8 cellular contexts compared by ENCODE assay signal in the genomic region with DNA sequence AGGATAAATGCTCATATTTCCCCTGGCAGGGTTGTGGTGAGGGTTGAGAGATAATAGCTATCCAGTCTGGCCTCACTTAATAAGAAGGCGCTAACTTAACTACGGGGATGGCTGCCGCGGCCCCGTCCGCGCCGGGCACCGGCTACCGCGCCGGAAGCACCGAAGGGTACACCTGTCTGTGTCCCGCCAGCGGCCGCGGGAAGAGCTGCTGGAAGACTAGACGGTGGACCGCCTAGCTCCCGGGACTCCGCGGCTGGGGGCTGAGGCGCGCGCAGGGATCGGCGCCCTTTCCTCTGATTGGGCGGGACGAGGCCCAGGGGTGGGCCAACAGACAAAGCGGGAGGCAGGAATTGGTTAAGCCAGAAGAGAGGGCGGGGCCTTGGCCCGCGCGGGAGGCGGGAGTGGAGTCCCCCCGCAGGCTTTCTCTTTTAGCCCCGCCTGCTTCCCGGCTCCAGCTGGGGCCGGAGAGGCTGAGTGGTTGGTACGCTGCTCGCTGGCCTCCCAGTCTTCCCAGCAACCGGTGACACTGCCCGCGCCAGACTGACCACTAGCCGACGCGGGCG. TPM values are rescaled to one million over a fixed set of nuclear protein-coding genes. Genes with fewer than 3 reads are reported as not detected.
DNase-seq lines count a peak whose midpoint lies in the region; ATAC-seq and TF ChIP-seq lines count a peak whose summit lies in the region.

A gene (plus strand): TSS at position 431 of the 563 bp plus-strand sequence. CDS start 9,051 bp downstream, outside the sequence.

- peaks cover 33% of the 10 kb centered on the region for H3K4me1 Mint-ChIP-seq in activated naive CD4-positive, alpha-beta T cell treated with anti-CD3 and anti-CD28 coated beads, Interleukin-2, amount 10 ng/mL, durations not matched to agents 7 days and 5 days

- TF ChIP-seq RAD21 in SK-N-SH (IDR thresholded peaks at IDR 0.05; ENCODE audit: low read length) = no peak

- no peak for TF ChIP-seq POLR2A in gastroesophageal sphincter (IDR thresholded peaks at IDR 0.05)

- H3F3A ChIP-seq in SK-N-SH (replicated peaks; ENCODE audit: insufficient read depth) = peaks cover 7% of the 10 kb centered on the region

- peaks cover 0 to under 1% of the 10 kb centered on the region in 2 experiments for H3K36me3 ChIP-seq in SK-N-SH (replicated peaks in 1 of 2; ENCODE audit: control insufficient read depth in 1 of 2, insufficient read depth in 2 of 2, low read length in 1 of 2)
- H3K36me3 ChIP-seq in gastroesophageal sphincter = peaks cover 0 to 4% of the 10 kb centered on the region in 2 donors

- H4K20me1 ChIP-seq in SK-N-SH (ENCODE audit: insufficient read depth) = no peaks in the 10 kb centered on the region

- H3K27me3 Mint-ChIP-seq in activated naive CD4-positive, alpha-beta T cell treated with anti-CD3 and anti-CD28 coated beads, Interleukin-2, amount 10 ng/mL, durations not matched to agents 7 days and 5 days = no peaks in the 10 kb centered on the region

- no peaks in the 10 kb centered on the region for H3K9me2 ChIP-seq in SK-N-SH

- no peaks in the 10 kb centered on the region for H3K9me3 Mint-ChIP-seq in activated naive CD4-positive, alpha-beta T cell treated with anti-CD3 and anti-CD28 coated beads, Interleukin-2, amount 10 ng/mL, durations not matched to agents 7 days and 5 days

- peak within 1 kb of the TSS; percentile 96 for H3K9ac ChIP-seq in SK-N-SH

- peak within 1 kb of the TSS; percentile 78 for H2AFZ ChIP-seq in SK-N-SH (ENCODE audit: low read depth)

- H3K4me3 ChIP-seq in SK-N-SH (ENCODE audit: low read depth in 2 of 2, low read length in 1 of 2) = peak within 1 kb of the TSS; percentile 76 to 85
- peak within 1 kb of the TSS; percentile 70 to 95 for H3K4me3 ChIP-seq in gastroesophageal sphincter

- H3K27me3 ChIP-seq in SK-N-SH (ENCODE audit: insufficient read depth) (no peaks in the 10 kb centered on the region), gastroesophageal sphincter (no peaks in the 10 kb centered on the region)

- H3K9me3 ChIP-seq in SK-N-SH (no peaks in the 10 kb centered on the region), gastroesophageal sphincter (no peaks in the 10 kb centered on the region)

- DNase-seq in GM10248 (ENCODE audit: extremely low spot score) = peak; percentile 96
- peak; percentile 99 for DNase-seq in NCI-H1092 (lab: John Stamatoyannopoulos, UW)
- peak; percentile 98 for DNase-seq in SK-N-SH
- peak; percentile 97 for DNase-seq in activated naive CD4-positive, alpha-beta T cell treated with anti-CD3 and anti-CD28 coated beads, Interleukin-2, amount 10 ng/mL, durations not matched to agents 7 days and 5 days
- DNase-seq in nucleus accumbens (lab: John Stamatoyannopoulos, UW) = peak; percentile 83 to 99 (median 97)
- peak; percentile 99 for DNase-seq in superior temporal gyrus (ENCODE audit: extremely low spot score)

- ATAC-seq in HG02610 (IDR thresholded peaks at IDR 0.05; ENCODE audit: unreplicated experiment) (peak; percentile 87), gastroesophageal sphincter (peak; percentile 95)

- H3K4me1 ChIP-seq in SK-N-SH (ENCODE audit: control insufficient read depth in 1 of 2, insufficient read depth in 2 of 2, low read depth in 1 of 2, low read length in 1 of 2) (peaks cover 9 to 12% of the 10 kb centered on the region in 2 experiments; a peak in 3 of 4 replicates), gastroesophageal sphincter (peaks cover 0 to 48% (median 22%) of the 10 kb centered on the region in 3 donors)

- peak within 1 kb of the TSS; percentile 98 for H3K27ac Mint-ChIP-seq in activated naive CD4-positive, alpha-beta T cell treated with anti-CD3 and anti-CD28 coated beads, Interleukin-2, amount 10 ng/mL, durations not matched to agents 7 days and 5 days

- H3K27ac ChIP-seq in SK-N-SH (ENCODE audit: low read depth in 2 of 2, low read length in 1 of 2) (peak within 1 kb of the TSS; percentile 96 to 98), gastroesophageal sphincter (peak within 1 kb of the TSS; percentile 97 to 100 (median 99))

- no peak within 1 kb of the TSS for H3K4me3 Mint-ChIP-seq in activated naive CD4-positive, alpha-beta T cell treated with anti-CD3 and anti-CD28 coated beads, Interleukin-2, amount 10 ng/mL, durations not matched to agents 7 days and 5 days

- TF ChIP-seq CTCF in GM10248 (IDR thresholded peaks at IDR 0.05; ENCODE audit: control extremely low read depth, extremely low read depth, low read depth, missing control alignments) (no peak), SK-N-SH (IDR thresholded peaks at IDR 0.05) (no peak), gastroesophageal sphincter (IDR thresholded peaks at IDR 0.05) (peak in 2 of 4 experiments; percentile 9 to 35)

- WGBS in SK-N-SH (ENCODE audit: low lambda C conversion rate) = 2% methylated on average over 22 of the region's 48 CpGs
- WGBS in gastroesophageal sphincter (ENCODE audit: low coverage in 1 of 2), 2 donors = 0% methylated on average over 2 of the region's 48 CpGs; no CpG with 5 or more reads in 1 of the 2 donors

- CTCF ChIA-PET in GM10248 (lab: Yijun Ruan, JAX) (interaction anchor here (0.9 to 5.7 kb wide), 6 partner anchors 11 to 215 kb away, joined by 3 to 78 read pairs (median 4); a partner anchor contains a TSS), SK-N-SH (lab: Yijun Ruan, JAX) (interaction anchor here (0.8 to 3.8 kb wide), 6 partner anchors 11 to 67 kb away, joined by 3 to 28 read pairs (median 5); a partner anchor contains a TSS)
- CTCF ChIA-PET in activated naive CD4-positive, alpha-beta T cell treated with anti-CD3 and anti-CD28 coated beads, Interleukin-2, amount 10 ng/mL, durations not matched to agents 7 days and 5 days (lab: Charles Lee) = interaction anchor here (2.4 to 3.2 kb wide), 2 partner anchors 11 to 21 kb away, joined by 10 to 22 read pairs; a partner anchor contains a TSS

- POLR2A ChIA-PET in GM10248 (lab: Yijun Ruan, JAX) = interaction anchor here (0.8 to 2.1 kb wide), 8 partner anchors 10 to 35 kb away, joined by 3 to 19 read pairs (median 5); a partner anchor contains a TSS
- POLR2A ChIA-PET in SK-N-SH (lab: Yijun Ruan, JAX) = interaction anchor here (0.7 to 2.9 kb wide), 6 partner anchors 10 to 36 kb away, joined by 3 to 23 read pairs (median 4); a partner anchor contains a TSS

- peaks cover 39% of the 10 kb centered on the region for H3K79me2 ChIP-seq in SK-N-SH (ENCODE audit: insufficient read depth)

- H3K36me3 Mint-ChIP-seq in activated naive CD4-positive, alpha-beta T cell treated with anti-CD3 and anti-CD28 coated beads, Interleukin-2, amount 10 ng/mL, durations not matched to agents 7 days and 5 days = peaks cover 8% of the 10 kb centered on the region

- peak within 1 kb of the TSS; percentile 82 for H3K4me2 ChIP-seq in SK-N-SH

- TF ChIP-seq EP300 in SK-N-SH (IDR thresholded peaks at IDR 0.05; ENCODE audit: borderline replicate concordance in 1 of 2, low read depth in 1 of 2, low read length in 1 of 2) = no peak
- no peak for TF ChIP-seq EP300 in gastroesophageal sphincter (IDR thresholded peaks at IDR 0.05)

TF ChIP-seq in SK-N-SH, 30 proteins besides CTCF, POLR2A, EP300 and RAD21 (continues in another document):
- TF ChIP-seq NRF1 (IDR thresholded peaks at IDR 0.05; ENCODE audit: low read depth, low read length) = no peak; the same call in 1 of the 2 replicates
- peak; percentile 54; the same call in 1 of the 2 replicates for TF ChIP-seq TAF1 (IDR thresholded peaks at IDR 0.05; ENCODE audit: borderline replicate concordance, low read depth, low read length)
- peak; percentile 56 for TF ChIP-seq CHD2 (IDR thresholded peaks at IDR 0.05; ENCODE audit: low read length, partially characterized antibody)
- TF ChIP-seq, protein P1, sequence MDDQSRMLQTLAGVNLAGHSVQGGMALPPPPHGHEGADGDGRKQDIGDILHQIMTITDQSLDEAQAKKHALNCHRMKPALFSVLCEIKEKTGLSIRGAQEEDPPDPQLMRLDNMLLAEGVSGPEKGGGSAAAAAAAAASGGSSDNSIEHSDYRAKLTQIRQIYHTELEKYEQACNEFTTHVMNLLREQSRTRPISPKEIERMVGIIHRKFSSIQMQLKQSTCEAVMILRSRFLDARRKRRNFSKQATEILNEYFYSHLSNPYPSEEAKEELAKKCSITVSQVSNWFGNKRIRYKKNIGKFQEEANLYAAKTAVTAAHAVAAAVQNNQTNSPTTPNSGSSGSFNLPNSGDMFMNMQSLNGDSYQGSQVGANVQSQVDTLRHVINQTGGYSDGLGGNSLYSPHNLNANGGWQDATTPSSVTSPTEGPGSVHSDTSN (IDR thresholded peaks at IDR 0.05) = no peak
- no peak for TF ChIP-seq EZH2phosphoT487 (IDR thresholded peaks at IDR 0.05; ENCODE audit: borderline replicate concordance, low read depth)
- peak; percentile 99 for TF ChIP-seq RFX5 (IDR thresholded peaks at IDR 0.05; ENCODE audit: low read length)
- TF ChIP-seq, protein P2, sequence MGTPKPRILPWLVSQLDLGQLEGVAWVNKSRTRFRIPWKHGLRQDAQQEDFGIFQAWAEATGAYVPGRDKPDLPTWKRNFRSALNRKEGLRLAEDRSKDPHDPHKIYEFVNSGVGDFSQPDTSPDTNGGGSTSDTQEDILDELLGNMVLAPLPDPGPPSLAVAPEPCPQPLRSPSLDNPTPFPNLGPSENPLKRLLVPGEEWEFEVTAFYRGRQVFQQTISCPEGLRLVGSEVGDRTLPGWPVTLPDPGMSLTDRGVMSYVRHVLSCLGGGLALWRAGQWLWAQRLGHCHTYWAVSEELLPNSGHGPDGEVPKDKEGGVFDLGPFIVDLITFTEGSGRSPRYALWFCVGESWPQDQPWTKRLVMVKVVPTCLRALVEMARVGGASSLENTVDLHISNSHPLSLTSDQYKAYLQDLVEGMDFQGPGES (IDR thresholded peaks at IDR 0.05; ENCODE audit: low read depth, low read length) = peak; percentile 66
- TF ChIP-seq, protein P3, sequence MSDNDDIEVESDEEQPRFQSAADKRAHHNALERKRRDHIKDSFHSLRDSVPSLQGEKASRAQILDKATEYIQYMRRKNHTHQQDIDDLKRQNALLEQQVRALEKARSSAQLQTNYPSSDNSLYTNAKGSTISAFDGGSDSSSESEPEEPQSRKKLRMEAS (IDR thresholded peaks at IDR 0.05; ENCODE audit: low read depth) = peak; percentile 34; the same call in 1 of the 2 replicates
- TF ChIP-seq, protein P4, sequence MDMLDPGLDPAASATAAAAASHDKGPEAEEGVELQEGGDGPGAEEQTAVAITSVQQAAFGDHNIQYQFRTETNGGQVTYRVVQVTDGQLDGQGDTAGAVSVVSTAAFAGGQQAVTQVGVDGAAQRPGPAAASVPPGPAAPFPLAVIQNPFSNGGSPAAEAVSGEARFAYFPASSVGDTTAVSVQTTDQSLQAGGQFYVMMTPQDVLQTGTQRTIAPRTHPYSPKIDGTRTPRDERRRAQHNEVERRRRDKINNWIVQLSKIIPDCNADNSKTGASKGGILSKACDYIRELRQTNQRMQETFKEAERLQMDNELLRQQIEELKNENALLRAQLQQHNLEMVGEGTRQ (IDR thresholded peaks at IDR 0.05; ENCODE audit: borderline replicate concordance, low read depth, low read length) = no peak
- peak; percentile 10; the same call in 1 of the 2 replicates for TF ChIP-seq RCOR1 (IDR thresholded peaks at IDR 0.05; ENCODE audit: low read length)
- peak; percentile 78 for TF ChIP-seq POLR2AphosphoS5 (IDR thresholded peaks at IDR 0.05; ENCODE audit: low read depth, low read length)

RNA-seq across cellular contexts. Expression of the gene that starts here (rescaled TPM):
- polyA plus RNA-seq in SK-N-SH (2012; rRNA removed) = 14.2 and 16.0 TPM in 2 replicates
- 9.0 and 12.7 TPM in 2 replicates for polyA plus RNA-seq in SK-N-SH (2012; cell fraction: cytosol; rRNA removed)
- polyA plus RNA-seq in SK-N-SH (2012; cell fraction: nucleus; rRNA removed) = 24.5 and 34.1 TPM in 2 replicates
- total RNA-seq in gastroesophageal sphincter = 10 to 100 TPM; 22.1 to 44.2 (median 34.3) TPM

Comparison
In these comparisons a context has a peak if more than half of its experiments do, and no peak if none do; other contexts are left out.
1. Peak in every context shown above with its lines: DNase-seq, ATAC-seq, H3K4me3 ChIP-seq and H3K27ac ChIP-seq.